Comparison of ENCODE assay signal across 1 cellular context in the genomic region with DNA sequence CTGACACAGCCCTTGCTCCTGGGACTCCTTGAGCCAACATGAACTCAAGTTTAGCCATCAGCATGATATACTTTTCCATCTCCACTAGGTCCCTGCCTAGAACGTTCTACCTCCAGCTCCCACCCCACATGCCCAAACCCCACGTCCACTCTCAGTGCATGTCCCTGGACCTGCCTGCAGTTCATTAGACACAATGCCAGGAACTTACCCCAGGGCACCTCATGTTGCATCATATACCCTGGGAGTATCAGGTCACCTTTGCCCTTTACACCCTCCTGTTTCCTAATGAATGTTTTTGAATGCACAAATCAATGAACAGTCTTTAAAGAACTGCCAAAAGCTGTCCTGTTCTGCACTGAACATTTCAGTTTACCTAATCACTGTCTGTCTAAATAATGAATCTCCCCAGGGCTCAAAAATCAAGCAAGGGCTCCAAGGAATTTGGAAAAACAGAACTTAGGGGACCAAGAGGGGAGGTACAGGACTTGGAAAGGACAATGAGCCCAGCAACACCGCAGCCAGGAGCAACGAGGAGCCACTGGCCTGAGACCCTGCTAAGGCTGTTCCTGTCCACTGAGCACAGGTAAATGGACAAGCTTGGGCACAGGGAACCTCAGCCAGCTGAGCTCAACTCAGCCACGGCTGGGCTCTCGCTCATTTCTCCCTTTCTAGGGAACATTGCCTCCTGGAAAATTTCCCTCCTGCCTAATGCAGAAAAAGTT.
TF ChIP-seq lines count a peak whose summit lies in the region.

No MANE protein-coding gene starts in this region.

TF ChIP-seq in HepG2, 621 proteins besides CTCF, POLR2A, EP300 and RAD21 (continued from another document and continues in another):
- TF ChIP-seq, protein P1, sequence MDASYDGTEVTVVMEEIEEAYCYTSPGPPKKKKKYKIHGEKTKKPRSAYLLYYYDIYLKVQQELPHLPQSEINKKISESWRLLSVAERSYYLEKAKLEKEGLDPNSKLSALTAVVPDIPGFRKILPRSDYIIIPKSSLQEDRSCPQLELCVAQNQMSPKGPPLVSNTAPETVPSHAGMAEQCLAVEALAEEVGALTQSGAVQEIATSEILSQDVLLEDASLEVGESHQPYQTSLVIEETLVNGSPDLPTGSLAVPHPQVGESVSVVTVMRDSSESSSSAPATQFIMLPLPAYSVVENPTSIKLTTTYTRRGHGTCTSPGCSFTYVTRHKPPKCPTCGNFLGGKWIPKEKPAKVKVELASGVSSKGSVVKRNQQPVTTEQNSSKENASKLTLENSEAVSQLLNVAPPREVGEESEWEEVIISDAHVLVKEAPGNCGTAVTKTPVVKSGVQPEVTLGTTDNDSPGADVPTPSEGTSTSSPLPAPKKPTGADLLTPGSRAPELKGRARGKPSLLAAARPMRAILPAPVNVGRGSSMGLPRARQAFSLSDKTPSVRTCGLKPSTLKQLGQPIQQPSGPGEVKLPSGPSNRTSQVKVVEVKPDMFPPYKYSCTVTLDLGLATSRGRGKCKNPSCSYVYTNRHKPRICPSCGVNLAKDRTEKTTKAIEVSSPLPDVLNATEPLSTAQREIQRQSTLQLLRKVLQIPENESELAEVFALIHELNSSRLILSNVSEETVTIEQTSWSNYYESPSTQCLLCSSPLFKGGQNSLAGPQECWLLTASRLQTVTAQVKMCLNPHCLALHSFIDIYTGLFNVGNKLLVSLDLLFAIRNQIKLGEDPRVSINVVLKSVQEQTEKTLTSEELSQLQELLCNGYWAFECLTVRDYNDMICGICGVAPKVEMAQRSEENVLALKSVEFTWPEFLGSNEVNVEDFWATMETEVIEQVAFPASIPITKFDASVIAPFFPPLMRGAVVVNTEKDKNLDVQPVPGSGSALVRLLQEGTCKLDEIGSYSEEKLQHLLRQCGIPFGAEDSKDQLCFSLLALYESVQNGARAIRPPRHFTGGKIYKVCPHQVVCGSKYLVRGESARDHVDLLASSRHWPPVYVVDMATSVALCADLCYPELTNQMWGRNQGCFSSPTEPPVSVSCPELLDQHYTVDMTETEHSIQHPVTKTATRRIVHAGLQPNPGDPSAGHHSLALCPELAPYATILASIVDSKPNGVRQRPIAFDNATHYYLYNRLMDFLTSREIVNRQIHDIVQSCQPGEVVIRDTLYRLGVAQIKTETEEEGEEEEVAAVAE (CRISPR knock-in tag; IDR thresholded peaks at IDR 0.05; ENCODE audit: borderline replicate concordance) = peak; percentile 69
- TF ChIP-seq ERF (CRISPR knock-in tag; IDR thresholded peaks at IDR 0.05) (peak; percentile 84; the same call in 1 of the 2 replicates), ZNF12 (CRISPR knock-in tag; IDR thresholded peaks at IDR 0.05) (peak; percentile 37; the same call in 1 of the 2 replicates), ZNF644 (CRISPR knock-in tag; IDR thresholded peaks at IDR 0.05; ENCODE audit: low read depth) (0 out of 2 replicates have a peak, but pooled peaks have one; percentile 39), RFX3 (CRISPR knock-in tag; IDR thresholded peaks at IDR 0.05) (no peak), PAX8 (CRISPR knock-in tag; IDR thresholded peaks at IDR 0.05; ENCODE audit: borderline replicate concordance) (no peak), ASH2L (IDR thresholded peaks at IDR 0.05; ENCODE audit: insufficient read length, low read depth, low read length) (peak; percentile 33), JDP2 (CRISPR knock-in tag; IDR thresholded peaks at IDR 0.05; ENCODE audit: borderline replicate concordance) (peak; percentile 24; the same call in 1 of the 2 replicates), ZNF710 (CRISPR knock-in tag; IDR thresholded peaks at IDR 0.05; ENCODE audit: borderline replicate concordance) (peak; percentile 57; the same call in 1 of the 2 replicates), SOX13 (IDR thresholded peaks at IDR 0.05) (no peak; the same call in 1 of the 2 replicates), SOX13 (CRISPR knock-in tag; conservative IDR thresholded peaks at IDR 0.05 in 1 of 2, IDR thresholded peaks at IDR 0.05 in 1 of 2) (peak in 1 of 2 experiments; percentile 94; a peak in 2 of 4 replicates), ZNF614 (CRISPR knock-in tag; IDR thresholded peaks at IDR 0.05; ENCODE audit: borderline replicate concordance) (peak; percentile 97; the same call in 1 of the 2 replicates), ZNF790 (CRISPR knock-in tag; IDR thresholded peaks at IDR 0.05; ENCODE audit: borderline replicate concordance) (no peak), KMT2B (CRISPR knock-in tag; IDR thresholded peaks at IDR 0.05) (peak; percentile 64; the same call in 1 of the 2 replicates), ZBTB34 (CRISPR knock-in tag; IDR thresholded peaks at IDR 0.05) (0 out of 2 replicates have a peak, but pooled peaks have one; percentile 33), ZNF766 (CRISPR knock-in tag; IDR thresholded peaks at IDR 0.05; ENCODE audit: borderline replicate concordance) (0 out of 2 replicates have a peak, but pooled peaks have one; percentile 59), HNF4A (CRISPR knock-in tag; IDR thresholded peaks at IDR 0.05) (peak; percentile 98), BATF2 (CRISPR knock-in tag; IDR thresholded peaks at IDR 0.05) (no peak), RBAK (CRISPR knock-in tag; IDR thresholded peaks at IDR 0.05) (0 out of 2 replicates have a peak, but pooled peaks have one; percentile 22), CBX5 (CRISPR knock-in tag; IDR thresholded peaks at IDR 0.05; ENCODE audit: borderline replicate concordance) (peak; percentile 90; the same call in 1 of the 2 replicates), MEIS1 (CRISPR knock-in tag; IDR thresholded peaks at IDR 0.05; ENCODE audit: borderline replicate concordance) (peak; percentile 87; the same call in 1 of the 2 replicates), MIXL1 (CRISPR knock-in tag; IDR thresholded peaks at IDR 0.05) (peak; percentile 93), ZNF800 (CRISPR knock-in tag; IDR thresholded peaks at IDR 0.05) (peak; percentile 80; the same call in 1 of the 2 replicates), ZNF547 (CRISPR knock-in tag; IDR thresholded peaks at IDR 0.05) (peak; percentile 37; the same call in 1 of the 2 replicates), GABPB1 (CRISPR knock-in tag; IDR thresholded peaks at IDR 0.05) (peak; percentile 34; the same call in 1 of the 2 replicates), MYC (CRISPR knock-in tag; IDR thresholded peaks at IDR 0.05; ENCODE audit: borderline replicate concordance) (peak; percentile 67; the same call in 1 of the 2 replicates), ATF7 (IDR thresholded peaks at IDR 0.05) (peak; percentile 73), ATF7 (CRISPR knock-in tag; IDR thresholded peaks at IDR 0.05) (peak; percentile 77; the same call in 1 of the 2 replicates), ZNF691 (CRISPR knock-in tag; IDR thresholded peaks at IDR 0.05; ENCODE audit: borderline replicate concordance, low read depth) (no peak), THRA (CRISPR knock-in tag; IDR thresholded peaks at IDR 0.05; ENCODE audit: borderline replicate concordance) (peak; percentile 94; the same call in 1 of the 2 replicates)
- TF ChIP-seq, protein P2, sequence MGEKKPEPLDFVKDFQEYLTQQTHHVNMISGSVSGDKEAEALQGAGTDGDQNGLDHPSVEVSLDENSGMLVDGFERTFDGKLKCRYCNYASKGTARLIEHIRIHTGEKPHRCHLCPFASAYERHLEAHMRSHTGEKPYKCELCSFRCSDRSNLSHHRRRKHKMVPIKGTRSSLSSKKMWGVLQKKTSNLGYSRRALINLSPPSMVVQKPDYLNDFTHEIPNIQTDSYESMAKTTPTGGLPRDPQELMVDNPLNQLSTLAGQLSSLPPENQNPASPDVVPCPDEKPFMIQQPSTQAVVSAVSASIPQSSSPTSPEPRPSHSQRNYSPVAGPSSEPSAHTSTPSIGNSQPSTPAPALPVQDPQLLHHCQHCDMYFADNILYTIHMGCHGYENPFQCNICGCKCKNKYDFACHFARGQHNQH (CRISPR knock-in tag; IDR thresholded peaks at IDR 0.05) = peak; percentile 69; the same call in 1 of the 2 replicates
- TF ChIP-seq, protein P3, sequence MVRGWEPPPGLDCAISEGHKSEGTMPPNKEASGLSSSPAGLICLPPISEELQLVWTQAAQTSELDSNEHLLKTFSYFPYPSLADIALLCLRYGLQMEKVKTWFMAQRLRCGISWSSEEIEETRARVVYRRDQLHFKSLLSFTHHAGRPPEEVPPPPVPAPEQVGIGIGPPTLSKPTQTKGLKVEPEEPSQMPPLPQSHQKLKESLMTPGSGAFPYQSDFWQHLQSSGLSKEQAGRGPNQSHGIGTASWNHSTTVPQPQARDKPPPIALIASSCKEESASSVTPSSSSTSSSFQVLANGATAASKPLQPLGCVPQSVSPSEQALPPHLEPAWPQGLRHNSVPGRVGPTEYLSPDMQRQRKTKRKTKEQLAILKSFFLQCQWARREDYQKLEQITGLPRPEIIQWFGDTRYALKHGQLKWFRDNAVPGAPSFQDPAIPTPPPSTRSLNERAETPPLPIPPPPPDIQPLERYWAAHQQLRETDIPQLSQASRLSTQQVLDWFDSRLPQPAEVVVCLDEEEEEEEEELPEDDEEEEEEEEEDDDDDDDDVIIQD (CRISPR knock-in tag; IDR thresholded peaks at IDR 0.05; ENCODE audit: low read depth) = 0 out of 2 replicates have a peak, but pooled peaks have one; percentile 53
- TF ChIP-seq, protein P4, sequence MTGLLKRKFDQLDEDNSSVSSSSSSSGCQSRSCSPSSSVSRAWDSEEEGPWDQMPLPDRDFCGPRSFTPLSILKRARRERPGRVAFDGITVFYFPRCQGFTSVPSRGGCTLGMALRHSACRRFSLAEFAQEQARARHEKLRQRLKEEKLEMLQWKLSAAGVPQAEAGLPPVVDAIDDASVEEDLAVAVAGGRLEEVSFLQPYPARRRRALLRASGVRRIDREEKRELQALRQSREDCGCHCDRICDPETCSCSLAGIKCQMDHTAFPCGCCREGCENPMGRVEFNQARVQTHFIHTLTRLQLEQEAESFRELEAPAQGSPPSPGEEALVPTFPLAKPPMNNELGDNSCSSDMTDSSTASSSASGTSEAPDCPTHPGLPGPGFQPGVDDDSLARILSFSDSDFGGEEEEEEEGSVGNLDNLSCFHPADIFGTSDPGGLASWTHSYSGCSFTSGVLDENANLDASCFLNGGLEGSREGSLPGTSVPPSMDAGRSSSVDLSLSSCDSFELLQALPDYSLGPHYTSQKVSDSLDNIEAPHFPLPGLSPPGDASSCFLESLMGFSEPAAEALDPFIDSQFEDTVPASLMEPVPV (CRISPR knock-in tag; IDR thresholded peaks at IDR 0.05) = no peak
